Comparison of ENCODE assay signal across 16 cellular contexts in genomic region chr9:95078516-95078915, GRCh38.
DNase-seq lines count a peak whose midpoint lies in the region; ATAC-seq and TF ChIP-seq lines count a peak whose summit lies in the region.
"Had no signal": no experiment of that assay in that cellular context is flagged by ENCODE, and none has a peak within 500 bp of the region (broad histone marks: within the 10 kb centered on the region; RNA-seq: fewer than 3 reads in every experiment).

No MANE protein-coding gene starts in this region.

- H3K27ac Mint-ChIP-seq in nephron, result peak overlapping the region; percentile 29 to 89 (median 82)
- H3K27ac Mint-ChIP-seq: activated CD4-positive, alpha-beta T cell treated with anti-CD3 and anti-CD28 coated beads, Interleukin-2, amount 10 ng/mL, durations not matched to agents 7 days and 5 days; T-cell had no signal

- peaks cover 53% of the 10 kb centered on the region for H3K36me3 Mint-ChIP-seq in nephron (ENCODE audit: low read depth)

- peaks cover 63 to 100% of the 10 kb centered on the region in 2 donors for H3K4me1 ChIP-seq in thoracic aorta (ENCODE audit: control insufficient read depth in 1 of 2, low read depth in 2 of 2)
- no peaks in the 10 kb centered on the region for H3K4me1 ChIP-seq in OCI-LY7 (ENCODE audit: insufficient read depth, low read length, poor library complexity, severe bottlenecking)

- intact Hi-C loops in cardiac septum (cut with DNase I) (loop anchor here (5.0 kb wide), 1 partner anchor 51 kb away; no protein-coding TSS in a partner anchor), OCI-LY7 (cut with micrococcal nuclease; ENCODE audit: unreplicated experiment) (loop anchor here (10.0 kb wide), 1 partner anchor 64 kb away; no protein-coding TSS in a partner anchor)

- H3K9me3 Mint-ChIP-seq in nephron, result no peaks in the 10 kb centered on the region
- H3K9me3 Mint-ChIP-seq: activated CD4-positive, alpha-beta T cell treated with anti-CD3 and anti-CD28 coated beads, Interleukin-2, amount 10 ng/mL, durations not matched to agents 7 days and 5 days; naive B cell; T-cell had no signal

- no peaks in the 10 kb centered on the region for H3K9me2 ChIP-seq in OCI-LY7 (ENCODE audit: insufficient read depth, low read length)

- CTCF ChIA-PET in OCI-LY7 (lab: Charles Lee; ENCODE audit: unreplicated experiment), result no interaction called here

- H3K27ac ChIP-seq in VCaP (peak overlapping the region; percentile 3; the same call in 1 of the 2 replicates), thoracic aorta (peak overlapping the region; percentile 87 to 89), OCI-LY7 (ENCODE audit: low read depth, low read length, poor library complexity, severe bottlenecking) (no peak overlapping the region)

- H3K4me3 Mint-ChIP-seq in nephron, result no peak overlapping the region
- H3K4me3 Mint-ChIP-seq: activated CD4-positive, alpha-beta T cell treated with anti-CD3 and anti-CD28 coated beads, Interleukin-2, amount 10 ng/mL, durations not matched to agents 7 days and 5 days; naive B cell; T-cell had no signal

- POLR2A ChIA-PET in OCI-LY7 (lab: Charles Lee), result no interaction called here

- no peaks in the 10 kb centered on the region for H4K20me1 ChIP-seq in OCI-LY7 (ENCODE audit: insufficient read depth, low read length)

- H3K4me3 ChIP-seq in thoracic aorta, result peak overlapping the region; percentile 35
- H3K4me3 ChIP-seq in OCI-LY7 (ENCODE audit: low read depth, low read length, poor library complexity, severe bottlenecking), result no peak overlapping the region

- no peak for ATAC-seq in thoracic aorta (ENCODE audit: insufficient number of reproducible peaks, low FRiP score, low read depth)
- ATAC-seq in activated CD4-positive, CD25-positive, alpha-beta regulatory T cell treated with anti-CD3 and anti-CD28 coated beads, Interleukin-2, amount 50 U/mL, for 24 hours, result no peak
- ATAC-seq in SK-N-SH treated with all-trans-retinoic acid at 6 μM for 48 hours, result no peak
- ATAC-seq: T-cell had no signal

- H3K36me3 ChIP-seq in thoracic aorta, result peaks cover 27% of the 10 kb centered on the region
- H3K36me3 ChIP-seq in OCI-LY7 (ENCODE audit: insufficient read depth, low read length), result no peaks in the 10 kb centered on the region

- H2AFZ ChIP-seq in OCI-LY7 (ENCODE audit: low read length), result no peak overlapping the region

- BruUV-seq in OCI-LY7 (replicated peaks; lab: Mats Ljungman, UMichigan), result no TSS peak

- peaks cover 58% of the 10 kb centered on the region for H3K4me1 Mint-ChIP-seq in nephron
- H3K4me1 Mint-ChIP-seq: activated CD4-positive, alpha-beta T cell treated with anti-CD3 and anti-CD28 coated beads, Interleukin-2, amount 10 ng/mL, durations not matched to agents 7 days and 5 days; T-cell had no signal

- DNase-seq in cardiac septum (ENCODE audit: low spot score) (peak; percentile 73), thoracic aorta (ENCODE audit: low spot score) (no peak), OCI-M2 (lab: John Stamatoyannopoulos, UW; ENCODE audit: unreplicated experiment) (no peak), OCI-LY7 (ENCODE audit: low spot score) (no peak)
- DNase-seq: activated CD4-positive, alpha-beta T cell treated with anti-CD3 and anti-CD28 coated beads, Interleukin-2, amount 10 ng/mL, durations not matched to agents 7 days and 5 days; activated effector memory CD4-positive, alpha-beta T cell treated with Interleukin-2 at 50 U/mL for 16 hours; EL; HCEC 1CT; MV-4-11; naive B cell; NCI-H2171 had no signal

- H3K9me3 ChIP-seq in thoracic aorta (no peaks in the 10 kb centered on the region), OCI-LY7 (ENCODE audit: low read length) (no peaks in the 10 kb centered on the region)

- TF ChIP-seq CTCF in VCaP (conservative IDR thresholded peaks at IDR 0.05) (no peak), nephron (IDR thresholded peaks at IDR 0.05; ENCODE audit: unreplicated experiment in 3 of 3) (no peak), thoracic aorta (IDR thresholded peaks at IDR 0.05) (no peak), OCI-LY7 (conservative IDR thresholded peaks at IDR 0.05; ENCODE audit: low read length) (no peak)

- no peaks in the 10 kb centered on the region for H3K27me3 Mint-ChIP-seq in nephron (ENCODE audit: low read depth)
- H3K27me3 Mint-ChIP-seq: activated CD4-positive, alpha-beta T cell treated with anti-CD3 and anti-CD28 coated beads, Interleukin-2, amount 10 ng/mL, durations not matched to agents 7 days and 5 days; naive B cell; T-cell had no signal

- no peak overlapping the region for H3K4me2 ChIP-seq in OCI-LY7 (ENCODE audit: low read length)

- no peaks in the 10 kb centered on the region for H3K79me2 ChIP-seq in OCI-LY7 (ENCODE audit: insufficient read depth, low read depth, low read length)

- no peaks in the 10 kb centered on the region for H3K27me3 ChIP-seq in thoracic aorta (replicated peaks; ENCODE audit: insufficient read depth)

TF ChIP-seq in SK-N-SH treated with all-trans-retinoic acid at 6 μM for 48 hours, 23 proteins besides CTCF, POLR2A, EP300 and RAD21:
- TF ChIP-seq POU6F1 (CRISPR knock-in tag; IDR thresholded peaks at IDR 0.05; ENCODE audit: borderline replicate concordance, low read depth), result no peak
- TF ChIP-seq RARB (CRISPR knock-in tag; IDR thresholded peaks at IDR 0.05), result no peak
- TF ChIP-seq OSR1 (CRISPR knock-in tag; IDR thresholded peaks at IDR 0.05), result no peak
- no peak for TF ChIP-seq TOX (CRISPR knock-in tag; IDR thresholded peaks at IDR 0.05; ENCODE audit: borderline replicate concordance)
- TF ChIP-seq ZFP30 (CRISPR knock-in tag; IDR thresholded peaks at IDR 0.05), result no peak
